21 cellular contexts compared by ENCODE assay signal in genomic region chr3:152173627-152174026, GRCh38.
"Had no signal": no experiment of that assay in that cellular context is flagged by ENCODE, and none has a peak within 500 bp of the region (broad histone marks: within the 10 kb centered on the region; RNA-seq: fewer than 3 reads in every experiment).

No MANE protein-coding gene starts in this region.

- H2AFZ ChIP-seq: PC-9 had no signal

- ATAC-seq: SK-N-SH treated with all-trans-retinoic acid at 6 μM for 48 hours had no signal

- H3K4me2 ChIP-seq: PC-9 had no signal

- H3K36me3 ChIP-seq: MG63, Peyer's patch had no signal

- H3K4me3 ChIP-seq: MG63, PC-9, Peyer's patch had no signal

- H3K4me1 ChIP-seq: Peyer's patch had no signal

- H3K27ac ChIP-seq: PC-9, Peyer's patch had no signal

- H3K27me3 ChIP-seq: MG63, Peyer's patch had no signal

- DNase-seq: Karpas-422, KG1, MG63, NCI-H1092 treated with DMSO at 0.1 percent for 48 hours, NCI-H1436, NCI-H187, NCI-H2029, NCI-H2081 treated with DMSO at 0.1 percent for 48 hours, NCI-H2171, NCI-H226, NCI-H446, NCI-H510A, NCI-H524 treated with DMSO at 0.1 percent for 48 hours, NCI-H69, NCI-H774, PC-9, Peyer's patch, Right ventricle myocardium superior, SIG-M5, T-helper 1 cell had no signal
